ENCODE assay signal across 13 cellular contexts in the genomic region with DNA sequence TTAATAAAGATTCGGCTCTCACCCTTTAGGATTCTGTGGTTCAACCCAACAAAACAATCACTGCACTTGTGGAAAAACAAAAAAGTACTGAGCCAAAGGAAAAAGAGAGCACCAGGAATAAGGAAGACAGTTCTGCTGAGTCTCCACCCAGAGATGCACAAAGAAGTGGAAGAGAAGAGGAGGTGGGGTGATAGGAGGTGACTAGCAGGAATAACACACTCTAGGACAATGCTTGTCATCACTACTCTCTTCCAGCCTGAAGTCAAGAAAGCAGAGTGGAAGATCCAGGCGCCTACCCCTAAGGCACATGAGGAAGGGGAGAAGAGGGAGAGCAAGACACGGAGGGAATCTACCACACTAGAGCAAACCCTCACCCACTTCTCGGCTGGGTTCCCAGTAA. TPM values are rescaled to one million over a fixed set of nuclear protein-coding genes. Genes with fewer than 3 reads are reported as not detected.
DNase-seq lines count a peak whose midpoint lies in the region; ATAC-seq, FAIRE-seq and TF ChIP-seq lines count a peak whose summit lies in the region.
"Had no signal": no experiment of that assay in that cellular context is flagged by ENCODE, and none has a peak within 500 bp of the region (broad histone marks: within the 10 kb centered on the region; RNA-seq: fewer than 3 reads in every experiment).

No MANE protein-coding gene starts in this region.

- no peaks in the 10 kb centered on the region for H3K9me3 ChIP-seq in lower lobe of right lung
- H3K9me3 ChIP-seq in spleen: no peaks in the 10 kb centered on the region

- no peak for TF ChIP-seq POLR2A in spleen (IDR thresholded peaks at IDR 0.05)

- TF ChIP-seq CTCF in BJ (IDR thresholded peaks at IDR 0.05; ENCODE audit: insufficient read depth, low read depth, low read length) (no peak), bronchial epithelial cell (IDR thresholded peaks at IDR 0.05; ENCODE audit: insufficient read depth, low read length, severe bottlenecking) (no peak), lower lobe of right lung (IDR thresholded peaks at IDR 0.05) (no peak), spleen (IDR thresholded peaks at IDR 0.05 in 8 of 11, conservative IDR thresholded peaks at IDR 0.05 in 3 of 11) (no peak)

- peak overlapping the region; percentile 58 for H3K4me3 ChIP-seq in BJ (ENCODE audit: low read depth, low read length)
- H3K4me3 ChIP-seq in bronchial epithelial cell (ENCODE audit: low read depth, low read length): no peak overlapping the region
- H3K4me3 ChIP-seq in lower lobe of right lung: peak overlapping the region; percentile 55
- peak overlapping the region in 5 of 8 donors; percentile 31 to 64 (median 42) for H3K4me3 ChIP-seq in spleen

- ATAC-seq in lower lobe of right lung (no peak), HG03159 (IDR thresholded peaks at IDR 0.05; ENCODE audit: unreplicated experiment) (no peak)

- DNase-seq in BJ (ENCODE audit: low read depth) (no peak), bronchial epithelial cell (ENCODE audit: low read depth) (peak; percentile 2), lower lobe of right lung (no peak), spleen (no peak), anterior cingulate cortex (lab: John Stamatoyannopoulos, UW) (no peak), NCI-H1105 (lab: John Stamatoyannopoulos, UW) (no peak), HuH-7 (ENCODE audit: low spot score) (no peak)
- DNase-seq: activated naive CD4-positive, alpha-beta T cell treated with Interleukin-2 at 50 U/mL for 16 hours; CD4-positive, alpha-beta memory T cell; MM.1S; NCI-H345 had no signal

- H3K36me3 ChIP-seq in BJ (ENCODE audit: control insufficient read depth, insufficient read depth, low read length) (0 out of 2 replicates have a peak, but pooled peaks cover 1% of the 10 kb centered on the region), bronchial epithelial cell (ENCODE audit: control insufficient read depth, insufficient read depth, low read length) (no peaks in the 10 kb centered on the region), lower lobe of right lung (no peaks in the 10 kb centered on the region), spleen (no peaks in the 10 kb centered on the region)

- H3K4me1 ChIP-seq in lower lobe of right lung (peaks cover 6% of the 10 kb centered on the region), spleen (peaks cover 0 to 31% (median 12%) of the 10 kb centered on the region in 6 donors)

- WGBS in spleen, 5 donors: 45 to 70% (median 51%) methylated on average over 4 of the region's 4 CpGs

- intact Hi-C loops in lower lobe of right lung (cut with DNase I): no loop called here
- intact Hi-C loops in spleen (cut with DNase I; ENCODE audit: low total_unique reads): no loop called here

- H3K27ac ChIP-seq in lower lobe of right lung (no peak overlapping the region), spleen (no peak overlapping the region)

- FAIRE-seq in bronchial epithelial cell (lab: Jason Lieb, UNC): no peak

- CTCF ChIA-PET in BJ (lab: Yijun Ruan, JAX): no interaction called here

- POLR2A ChIA-PET in BJ (lab: Charles Lee): no interaction called here

- H3K27me3 ChIP-seq in BJ (ENCODE audit: control insufficient read depth, insufficient read depth, low read length) (peaks cover 3% of the 10 kb centered on the region; the same call in 1 of the 2 replicates), bronchial epithelial cell (ENCODE audit: control insufficient read depth, insufficient read depth, low read length) (no peaks in the 10 kb centered on the region), lower lobe of right lung (ENCODE audit: low read depth) (peaks cover 40% of the 10 kb centered on the region), spleen (replicated peaks in 1 of 7) (peaks cover 0 to 66% (median 16%) of the 10 kb centered on the region in 7 donors)

RNA-seq across cellular contexts. Expression of gene SLIT3, which starts 1.8 kb away (rescaled TPM):
- 18.1 and 26.8 TPM in 2 replicates for polyA plus RNA-seq in BJ (2011; rRNA removed)
- polyA minus RNA-seq in BJ (2011; rRNA and poly(A)+ RNA removed): 30.5 and 39.7 TPM in 2 replicates
- total RNA-seq in bronchial epithelial cell: 0.79 and 1.7 TPM in 2 replicates
- 48.6 TPM for total RNA-seq in lower lobe of right lung
- 10 to 100 TPM; 11.1 to 54.0 (median 16.2) TPM for total RNA-seq in spleen
- polyA plus RNA-seq in spleen: 1 to 10 TPM in 1 of 3 donors, under 1 TPM in 2; 0.33 to 2.1 (median 0.77) TPM
- total RNA-seq: CD4-positive, alpha-beta memory T cell; dermis microvascular lymphatic vessel endothelial cell had no signal
- polyA plus RNA-seq: CD4-positive, alpha-beta memory T cell had no signal
